Comparison of ENCODE assay signal across 1 cellular context in genomic region chr20:823326-823902, GRCh38.
A peak's percentile ranks its signal among the peaks of the same experiment; 100 is the strongest.
TF ChIP-seq lines count a peak whose summit lies in the region.

No MANE protein-coding gene starts in this region.

TF ChIP-seq in HepG2, 621 proteins besides CTCF, POLR2A, EP300 and RAD21:
- no peak for TF ChIP-seq KLF11 (CRISPR knock-in tag; IDR thresholded peaks at IDR 0.05)
- no peak for TF ChIP-seq GRHL1 (CRISPR knock-in tag; conservative IDR thresholded peaks at IDR 0.05)
- TF ChIP-seq NAIF1 (CRISPR knock-in tag; IDR thresholded peaks at IDR 0.05; ENCODE audit: borderline replicate concordance), result no peak
- TF ChIP-seq REPIN1 (CRISPR knock-in tag; IDR thresholded peaks at IDR 0.05; ENCODE audit: borderline replicate concordance, low read depth), result no peak
- no peak for TF ChIP-seq RARA (CRISPR knock-in tag; IDR thresholded peaks at IDR 0.05)
- TF ChIP-seq BRD4 (CRISPR knock-in tag; IDR thresholded peaks at IDR 0.05), result no peak
- 0 out of 2 replicates have a peak, but pooled peaks have one; percentile 7 for TF ChIP-seq ZNF318 (CRISPR knock-in tag; IDR thresholded peaks at IDR 0.05)
- no peak for TF ChIP-seq CREBL2 (CRISPR knock-in tag; IDR thresholded peaks at IDR 0.05; ENCODE audit: borderline replicate concordance)
